Comparison of ENCODE assay signal across 8 cellular contexts in the genomic region with DNA sequence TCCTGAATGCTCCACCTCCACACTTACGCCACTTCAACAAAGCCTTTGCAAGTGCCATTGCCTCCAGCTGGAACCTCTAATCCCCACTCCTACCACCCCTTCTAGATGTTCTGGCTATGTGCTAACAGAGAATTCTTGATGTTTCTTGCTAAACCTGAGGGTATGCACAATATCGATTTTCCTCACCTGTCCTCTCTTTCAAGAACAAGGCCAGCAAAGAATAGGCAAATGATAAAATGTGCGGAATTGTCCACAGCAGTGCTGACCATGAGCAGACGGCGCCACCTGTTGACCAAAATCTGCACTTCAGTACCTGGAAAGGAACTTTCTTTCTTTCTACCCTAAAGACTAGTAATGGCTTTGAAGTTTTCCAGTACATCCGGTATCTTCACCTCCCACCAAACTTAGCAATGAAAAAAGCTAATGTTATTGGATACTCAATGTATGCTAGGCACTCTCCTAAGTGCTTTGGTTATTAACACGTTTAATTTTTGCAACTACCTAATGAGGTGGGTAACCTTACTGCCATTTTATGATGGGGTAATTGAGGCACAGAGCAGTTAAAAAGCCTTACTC. TPM values are rescaled to one million over a fixed set of nuclear protein-coding genes. Genes with fewer than 3 reads are reported as not detected.
A peak's percentile ranks its signal among the peaks of the same experiment; 100 is the strongest.
DNase-seq lines count a peak whose midpoint lies in the region; ATAC-seq and TF ChIP-seq lines count a peak whose summit lies in the region.

No MANE protein-coding gene starts in this region.

- BruUV-seq in HCT116 (replicated peaks; lab: Mats Ljungman, UMichigan): no TSS peak
- no TSS peak for BruUV-seq in PC-3 (replicated peaks; lab: Mats Ljungman, UMichigan)

- POLR2A ChIA-PET in HCT116 (lab: Charles Lee): interaction anchor here (0.6 to 3.1 kb wide), 2 partner anchors 34 to 117 kb away, joined by 4 to 9 read pairs; no protein-coding TSS in a partner anchor
- POLR2A ChIA-PET in PC-3 (lab: Charles Lee; ENCODE audit: unreplicated experiment): interaction anchor here (0.7 kb wide), 1 partner anchor 29 kb away, joined by 5 read pairs; no protein-coding TSS in a partner anchor

- H3K27ac ChIP-seq in HCT116 (ENCODE audit: low read depth, low read length): no peak overlapping the region
- no peak overlapping the region for H3K27ac ChIP-seq in PC-3 (ENCODE audit: low read length)
- no peak overlapping the region for H3K27ac ChIP-seq in osteoblast (ENCODE audit: low read depth, low read length)
- H3K27ac ChIP-seq in tibial artery: no peak overlapping the region

- intact Hi-C loops in HCT116 (cut with micrococcal nuclease) (loop anchor here (1.0 to 5.0 kb wide), 4 partner anchors 34 to 985 kb away; no protein-coding TSS in a partner anchor), PC-3 (cut with micrococcal nuclease) (loop anchor here (1.0 to 5.0 kb wide), 4 partner anchors 34 to 182 kb away; no protein-coding TSS in a partner anchor), tibial artery (cut with DNase I; ENCODE audit: low total_unique reads) (loop anchor here (2.0 to 5.0 kb wide), 3 partner anchors 34 to 175 kb away; no protein-coding TSS in a partner anchor)

- H3K9me2 ChIP-seq in HCT116 (ENCODE audit: insufficient read depth): no peaks in the 10 kb centered on the region
- H3K9me2 ChIP-seq in PC-3 (replicated peaks; ENCODE audit: low read length): no peaks in the 10 kb centered on the region

- no peak for ATAC-seq in HCT116
- peak; percentile 8; the same call in 1 of the 2 replicates for ATAC-seq in PC-3

- TF ChIP-seq POLR2A in HCT116 (IDR thresholded peaks at IDR 0.05; ENCODE audit: borderline replicate concordance, extremely low read depth, insufficient read depth, insufficient read length): no peak

- RAD21 ChIA-PET in HCT116 (lab: Charles Lee; ENCODE audit: low non-redundant PET in 1 of 2, low total read pairs in 2 of 2, uncharacterized antibody in 2 of 2, unreplicated experiment in 2 of 2): interaction anchor here (1.0 to 1.2 kb wide), 2 partner anchors 34 kb away, joined by 6 to 9 read pairs; no protein-coding TSS in a partner anchor

- H3K9me3 ChIP-seq in HCT116 (ENCODE audit: control insufficient read depth in 1 of 2, insufficient read depth in 1 of 2, low read depth in 1 of 2, low read length in 2 of 2) (no peaks in the 10 kb centered on the region), PC-3 (ENCODE audit: low read length) (no peaks in the 10 kb centered on the region), osteoblast (ENCODE audit: low read depth, low read length) (no peaks in the 10 kb centered on the region), tibial artery (no peaks in the 10 kb centered on the region)

- H4K20me1 ChIP-seq in HCT116 (ENCODE audit: insufficient read depth): no peaks in the 10 kb centered on the region
- no peaks in the 10 kb centered on the region for H4K20me1 ChIP-seq in PC-3 (ENCODE audit: low read length)
- peaks cover 4% of the 10 kb centered on the region for H4K20me1 ChIP-seq in osteoblast (ENCODE audit: insufficient read depth, low read length)

- DNase-seq in C1 segment of cervical spinal cord (lab: John Stamatoyannopoulos, UW) (peak in 9 of 14 donors; percentile 13 to 57 (median 26)), HCT116 (ENCODE audit: low read depth, low spot score) (peak; percentile 32), PC-3 (peak; percentile 85), fibroblast of the conjunctiva (ENCODE audit: low read depth) (peak; percentile 45), osteoblast (ENCODE audit: insufficient read length, low spot score, missing footprints) (peak; percentile 68), tibial artery (peak; percentile 70 to 74), NCI-H187 treated with DMSO at 0.1 percent for 48 hours (lab: John Stamatoyannopoulos, UW) (no peak)
- DNase-seq in activated T-cell treated with anti-CD3 and anti-CD28 coated beads, Interleukin-2, amount 50 U/mL, for 48 hours: peak; percentile 81 to 83

- H3K36me3 ChIP-seq in HCT116 (ENCODE audit: control insufficient read depth in 1 of 2, insufficient read depth in 2 of 2, low read length in 2 of 2): peaks cover 2 to 7% of the 10 kb centered on the region in 2 experiments; a peak in 1 of 4 replicates
- H3K36me3 ChIP-seq in PC-3 (ENCODE audit: low read depth, low read length): peaks cover 12% of the 10 kb centered on the region; the same call in 1 of the 2 replicates
- peaks cover 7% of the 10 kb centered on the region for H3K36me3 ChIP-seq in osteoblast (ENCODE audit: insufficient read depth, low read length)
- H3K36me3 ChIP-seq in tibial artery: peaks cover 0 to 19% (median 0%) of the 10 kb centered on the region in 3 donors

- H3K4me1 ChIP-seq in HCT116 (ENCODE audit: control insufficient read depth in 1 of 2, insufficient read depth in 2 of 2, low read length in 2 of 2): peaks cover 16 to 17% of the 10 kb centered on the region in 2 experiments
- H3K4me1 ChIP-seq in PC-3 (ENCODE audit: insufficient read depth, low read length): peaks cover 11% of the 10 kb centered on the region; the same call in 1 of the 2 replicates
- peaks cover 10% of the 10 kb centered on the region for H3K4me1 ChIP-seq in osteoblast (ENCODE audit: insufficient read depth, low read length)
- peaks cover 0 to 15% (median 11%) of the 10 kb centered on the region in 4 donors for H3K4me1 ChIP-seq in tibial artery

- no peaks in the 10 kb centered on the region for H3F3A ChIP-seq in PC-3 (ENCODE audit: low read length, unreplicated experiment)

- no peak overlapping the region for H3K4me2 ChIP-seq in HCT116 (ENCODE audit: low read length)
- no peak overlapping the region for H3K4me2 ChIP-seq in PC-3 (ENCODE audit: low read length)
- H3K4me2 ChIP-seq in osteoblast (ENCODE audit: insufficient read depth, low read length): no peak overlapping the region

- CTCF ChIA-PET in HCT116 (lab: Charles Lee): interaction anchor here (1.1 to 5.2 kb wide), 10 partner anchors 12 to 182 kb away, joined by 3 to 78 read pairs (median 7); partner anchors contain the start of genes RTN4RL2 and SLC43A1
- CTCF ChIA-PET in PC-3 (lab: Charles Lee): interaction anchor here (0.5 to 1.4 kb wide), 6 partner anchors 34 to 181 kb away, joined by 3 to 10 read pairs (median 4); no protein-coding TSS in a partner anchor

- H2AFZ ChIP-seq in HCT116 (ENCODE audit: low read depth, low read length, poor library complexity, severe bottlenecking) (no peak overlapping the region), PC-3 (ENCODE audit: low read length) (no peak overlapping the region), osteoblast (ENCODE audit: low read length) (no peak overlapping the region)

- peak; percentile 95 for TF ChIP-seq RAD21 in HCT116 (IDR thresholded peaks at IDR 0.05; ENCODE audit: low read depth)

- H3K4me3 ChIP-seq in HCT116 (replicated peaks in 1 of 2; ENCODE audit: low read depth in 1 of 2, low read length in 2 of 2) (no peak overlapping the region), PC-3 (ENCODE audit: low read length) (no peak overlapping the region), osteoblast (ENCODE audit: insufficient read depth, low read length) (no peak overlapping the region), tibial artery (no peak overlapping the region)

- H3K79me2 ChIP-seq in HCT116 (ENCODE audit: insufficient read depth, low read length): peaks cover 26% of the 10 kb centered on the region
- peaks cover 25% of the 10 kb centered on the region for H3K79me2 ChIP-seq in PC-3 (ENCODE audit: low read length)
- H3K79me2 ChIP-seq in osteoblast (ENCODE audit: insufficient read depth, low read length): peaks cover 20% of the 10 kb centered on the region

- H3K9ac ChIP-seq in HCT116 (ENCODE audit: low read length): no peak overlapping the region
- H3K9ac ChIP-seq in PC-3 (ENCODE audit: low read length): no peak overlapping the region

- H3K27me3 ChIP-seq in HCT116 (ENCODE audit: insufficient read depth, low read length): no peaks in the 10 kb centered on the region
- no peaks in the 10 kb centered on the region for H3K27me3 ChIP-seq in PC-3 (ENCODE audit: low read length)
- H3K27me3 ChIP-seq in osteoblast (ENCODE audit: insufficient read depth, low read length): no peaks in the 10 kb centered on the region
- no peaks in the 10 kb centered on the region for H3K27me3 ChIP-seq in tibial artery

- TF ChIP-seq CTCF in HCT116 (IDR thresholded peaks at IDR 0.05 in 2 of 3, conservative IDR thresholded peaks at IDR 0.05 in 1 of 3; ENCODE audit: borderline replicate concordance in 1 of 3, insufficient read depth in 1 of 3, low read depth in 2 of 3, low read length in 2 of 3): peak; percentile 85 to 97 (median 91)
- TF ChIP-seq CTCF in PC-3 (conservative IDR thresholded peaks at IDR 0.05; ENCODE audit: low read depth, low read length): peak; percentile 99
- TF ChIP-seq CTCF in osteoblast (IDR thresholded peaks at IDR 0.05; ENCODE audit: extremely low read depth, low read depth, low read length): peak; percentile 93
- TF ChIP-seq CTCF in tibial artery (IDR thresholded peaks at IDR 0.05): peak; percentile 91 to 94

TF ChIP-seq in HCT116, 20 proteins besides CTCF, POLR2A, EP300 and RAD21:
- TF ChIP-seq SIN3A (IDR thresholded peaks at IDR 0.05; ENCODE audit: low read depth) (no peak), TCF7L2 (IDR thresholded peaks at IDR 0.05; ENCODE audit: borderline replicate concordance, extremely low read depth, insufficient read depth, insufficient read length) (peak; percentile 36), ZNF274 (IDR thresholded peaks at IDR 0.05; ENCODE audit: low read depth, low read length) (no peak)

RNA-seq across cellular contexts. Expression of gene TIMM10, which starts 3.4 kb away (rescaled TPM):
- 65.6 TPM for total RNA-seq in HCT116 (2021; ENCODE audit: unreplicated experiment)
- 63.8 and 76.3 TPM in 2 replicates for polyA plus RNA-seq in HCT116 (2012)
- 233 and 313 TPM in 2 replicates for total RNA-seq in PC-3 (2014; rRNA removed)
- 22.1 and 25.7 TPM in 2 replicates for total RNA-seq in osteoblast

RNA-seq across cellular contexts. Expression of gene SMTNL1, which starts 10.3 kb away (rescaled TPM):
- total RNA-seq in HCT116 (2021; ENCODE audit: unreplicated experiment) (not detected), PC-3 (2014; rRNA removed) (not detected in 2 replicates), osteoblast (not detected in 2 replicates)
- 0.09 and 0.11 TPM in 2 replicates for polyA plus RNA-seq in HCT116 (2012)

RNA-seq across cellular contexts. Expression of gene SLC43A1, which starts 11.6 kb away (rescaled TPM):
- total RNA-seq in HCT116 (2021; ENCODE audit: unreplicated experiment) (11.8 TPM), PC-3 (2014; rRNA removed) (7.4 and 12.4 TPM in 2 replicates), osteoblast (18.5 and 28.0 TPM in 2 replicates)
- 12.9 and 13.5 TPM in 2 replicates for polyA plus RNA-seq in HCT116 (2012)

RNA-seq across cellular contexts. Expression of gene UBE2L6, which starts 40.3 kb away (rescaled TPM):
- 24.8 TPM for total RNA-seq in HCT116 (2021; ENCODE audit: unreplicated experiment)
- 26.7 and 28.2 TPM in 2 replicates for polyA plus RNA-seq in HCT116 (2012)
- total RNA-seq in PC-3 (2014; rRNA removed): 16.5 and 17.3 TPM in 2 replicates
- total RNA-seq in osteoblast: 61.3 and 65.9 TPM in 2 replicates
